ENCODE assay signal across 1 cellular context in genomic region chr3:47475029-47475569, GRCh38.
TF ChIP-seq lines count a peak whose summit lies in the region.

No MANE protein-coding gene starts in this region.

TF ChIP-seq in HEK293, 187 proteins besides CTCF, POLR2A, EP300 and RAD21 (continued from another document):
- TF ChIP-seq, protein P1, sequence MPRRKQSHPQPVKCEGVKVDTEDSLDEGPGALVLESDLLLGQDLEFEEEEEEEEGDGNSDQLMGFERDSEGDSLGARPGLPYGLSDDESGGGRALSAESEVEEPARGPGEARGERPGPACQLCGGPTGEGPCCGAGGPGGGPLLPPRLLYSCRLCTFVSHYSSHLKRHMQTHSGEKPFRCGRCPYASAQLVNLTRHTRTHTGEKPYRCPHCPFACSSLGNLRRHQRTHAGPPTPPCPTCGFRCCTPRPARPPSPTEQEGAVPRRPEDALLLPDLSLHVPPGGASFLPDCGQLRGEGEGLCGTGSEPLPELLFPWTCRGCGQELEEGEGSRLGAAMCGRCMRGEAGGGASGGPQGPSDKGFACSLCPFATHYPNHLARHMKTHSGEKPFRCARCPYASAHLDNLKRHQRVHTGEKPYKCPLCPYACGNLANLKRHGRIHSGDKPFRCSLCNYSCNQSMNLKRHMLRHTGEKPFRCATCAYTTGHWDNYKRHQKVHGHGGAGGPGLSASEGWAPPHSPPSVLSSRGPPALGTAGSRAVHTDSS (tag by site-specific recombination; IDR thresholded peaks at IDR 0.05): no peak
- no peak for TF ChIP-seq ZFP41 (tag by site-specific recombination; IDR thresholded peaks at IDR 0.05; ENCODE audit: borderline replicate concordance)
- no peak for TF ChIP-seq REST (tag by site-specific recombination; IDR thresholded peaks at IDR 0.05)
- TF ChIP-seq, protein P2, sequence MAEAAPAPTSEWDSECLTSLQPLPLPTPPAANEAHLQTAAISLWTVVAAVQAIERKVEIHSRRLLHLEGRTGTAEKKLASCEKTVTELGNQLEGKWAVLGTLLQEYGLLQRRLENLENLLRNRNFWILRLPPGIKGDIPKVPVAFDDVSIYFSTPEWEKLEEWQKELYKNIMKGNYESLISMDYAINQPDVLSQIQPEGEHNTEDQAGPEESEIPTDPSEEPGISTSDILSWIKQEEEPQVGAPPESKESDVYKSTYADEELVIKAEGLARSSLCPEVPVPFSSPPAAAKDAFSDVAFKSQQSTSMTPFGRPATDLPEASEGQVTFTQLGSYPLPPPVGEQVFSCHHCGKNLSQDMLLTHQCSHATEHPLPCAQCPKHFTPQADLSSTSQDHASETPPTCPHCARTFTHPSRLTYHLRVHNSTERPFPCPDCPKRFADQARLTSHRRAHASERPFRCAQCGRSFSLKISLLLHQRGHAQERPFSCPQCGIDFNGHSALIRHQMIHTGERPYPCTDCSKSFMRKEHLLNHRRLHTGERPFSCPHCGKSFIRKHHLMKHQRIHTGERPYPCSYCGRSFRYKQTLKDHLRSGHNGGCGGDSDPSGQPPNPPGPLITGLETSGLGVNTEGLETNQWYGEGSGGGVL (tag by site-specific recombination; IDR thresholded peaks at IDR 0.05): no peak; the same call in 1 of the 2 replicates
- TF ChIP-seq PATZ1 (tag by site-specific recombination; IDR thresholded peaks at IDR 0.05): 0 out of 2 replicates have a peak, but pooled peaks have one; percentile 37
- TF ChIP-seq HOXC10 (CRISPR knock-in tag; IDR thresholded peaks at IDR 0.05): no peak
- TF ChIP-seq ATF2 (tag by site-specific recombination; IDR thresholded peaks at IDR 0.05; ENCODE audit: low read depth): no peak
- no peak for TF ChIP-seq ZNF843 (tag by site-specific recombination; IDR thresholded peaks at IDR 0.05)
- TF ChIP-seq ZNF350 (tag by site-specific recombination; IDR thresholded peaks at IDR 0.05): no peak
- TF ChIP-seq, protein P3, sequence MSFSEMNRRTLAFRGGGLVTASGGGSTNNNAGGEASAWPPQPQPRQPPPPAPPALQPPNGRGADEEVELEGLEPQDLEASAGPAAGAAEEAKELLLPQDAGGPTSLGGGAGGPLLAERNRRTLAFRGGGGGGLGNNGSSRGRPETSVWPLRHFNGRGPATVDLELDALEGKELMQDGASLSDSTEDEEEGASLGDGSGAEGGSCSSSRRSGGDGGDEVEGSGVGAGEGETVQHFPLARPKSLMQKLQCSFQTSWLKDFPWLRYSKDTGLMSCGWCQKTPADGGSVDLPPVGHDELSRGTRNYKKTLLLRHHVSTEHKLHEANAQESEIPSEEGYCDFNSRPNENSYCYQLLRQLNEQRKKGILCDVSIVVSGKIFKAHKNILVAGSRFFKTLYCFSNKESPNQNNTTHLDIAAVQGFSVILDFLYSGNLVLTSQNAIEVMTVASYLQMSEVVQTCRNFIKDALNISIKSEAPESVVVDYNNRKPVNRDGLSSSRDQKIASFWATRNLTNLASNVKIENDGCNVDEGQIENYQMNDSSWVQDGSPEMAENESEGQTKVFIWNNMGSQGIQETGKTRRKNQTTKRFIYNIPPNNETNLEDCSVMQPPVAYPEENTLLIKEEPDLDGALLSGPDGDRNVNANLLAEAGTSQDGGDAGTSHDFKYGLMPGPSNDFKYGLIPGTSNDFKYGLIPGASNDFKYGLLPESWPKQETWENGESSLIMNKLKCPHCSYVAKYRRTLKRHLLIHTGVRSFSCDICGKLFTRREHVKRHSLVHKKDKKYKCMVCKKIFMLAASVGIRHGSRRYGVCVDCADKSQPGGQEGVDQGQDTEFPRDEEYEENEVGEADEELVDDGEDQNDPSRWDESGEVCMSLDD (tag by site-specific recombination; IDR thresholded peaks at IDR 0.05): no peak
